Comparison of ENCODE assay signal across 13 cellular contexts in the genomic region with DNA sequence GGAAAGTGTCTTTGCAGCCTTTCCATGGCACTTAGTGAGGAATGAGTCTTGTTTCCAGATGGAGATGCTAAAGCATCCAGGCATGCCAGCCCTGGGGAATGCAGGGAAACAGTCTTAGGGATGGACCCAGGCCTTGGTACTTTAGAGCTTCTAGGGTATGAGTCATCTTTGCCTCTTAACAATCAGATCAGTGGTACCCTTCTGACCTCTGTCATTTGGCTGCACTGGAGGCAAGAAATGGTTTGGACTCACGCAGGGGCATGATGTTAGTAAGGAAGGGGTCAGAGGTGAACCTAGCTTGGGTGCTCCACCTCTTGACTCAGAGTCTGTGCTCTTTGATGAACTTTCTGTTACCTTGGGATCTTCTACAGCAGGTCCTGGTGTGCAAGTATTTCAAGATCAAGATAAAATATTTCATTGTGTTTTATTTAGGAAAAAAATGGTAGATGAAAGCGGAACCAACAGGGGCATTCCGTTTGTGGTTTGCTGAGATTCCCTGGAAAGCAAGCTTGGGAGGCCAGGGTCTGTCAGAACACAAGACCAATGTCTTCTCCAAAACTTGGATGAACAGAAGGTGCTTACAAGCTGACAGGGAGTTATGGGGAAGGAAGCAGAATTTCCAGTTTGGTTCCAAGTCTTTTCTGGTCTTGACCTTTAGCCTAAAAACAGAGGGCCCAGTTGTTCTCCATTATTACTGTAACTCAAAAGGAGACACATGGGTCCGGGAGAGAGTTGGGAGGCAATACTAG.
A peak's percentile ranks its signal among the peaks of the same experiment; 100 is the strongest.
DNase-seq lines count a peak whose midpoint lies in the region; ATAC-seq and TF ChIP-seq lines count a peak whose summit lies in the region.
"Had no signal": no experiment of that assay in that cellular context is flagged by ENCODE, and none has a peak within 500 bp of the region (broad histone marks: within the 10 kb centered on the region; RNA-seq: fewer than 3 reads in every experiment).

No MANE protein-coding gene starts in this region.

- peaks cover 13% of the 10 kb centered on the region in 2 donors for H3K36me3 Mint-ChIP-seq in CD14-positive monocyte
- H3K36me3 Mint-ChIP-seq in nephron (ENCODE audit: low read depth): peaks cover 12% of the 10 kb centered on the region
- peaks cover 0 to 5% (median 4%) of the 10 kb centered on the region in 3 donors for H3K36me3 Mint-ChIP-seq in immature natural killer cell

- ATAC-seq in GM18873 (IDR thresholded peaks at IDR 0.05; ENCODE audit: low FRiP score, unreplicated experiment): no peak
- ATAC-seq: activated CD8-positive, alpha-beta T cell treated with anti-CD3 and anti-CD28 coated beads for 36 hours had no signal

- H3K9me2 ChIP-seq in OCI-LY7 (ENCODE audit: insufficient read depth, low read length): no peaks in the 10 kb centered on the region

- CTCF ChIA-PET in OCI-LY7 (lab: Charles Lee; ENCODE audit: unreplicated experiment): no interaction called here

- POLR2A ChIA-PET in OCI-LY7 (lab: Charles Lee): interaction anchor here (0.6 kb wide), 1 partner anchor 293 kb away, joined by 3 read pairs; no protein-coding TSS in a partner anchor

- TF ChIP-seq CTCF in CD14-positive monocyte (IDR thresholded peaks at IDR 0.05) (no peak), choroid plexus epithelial cell (conservative IDR thresholded peaks at IDR 0.05; ENCODE audit: low read depth, low read length) (no peak), nephron (IDR thresholded peaks at IDR 0.05; ENCODE audit: unreplicated experiment in 3 of 3) (no peak), OCI-LY7 (conservative IDR thresholded peaks at IDR 0.05; ENCODE audit: low read length) (no peak)

- H3K36me3 ChIP-seq in OCI-LY7 (ENCODE audit: insufficient read depth, low read length): no peaks in the 10 kb centered on the region
- H3K36me3 ChIP-seq: adrenal gland, HAP-1, transverse colon had no signal

- DNase-seq in CD14-positive monocyte (ENCODE audit: low spot score): peak; percentile 47
- peak; percentile 95 for DNase-seq in LHCN-M2 (ENCODE audit: low read depth)
- peak; percentile 48 for DNase-seq in choroid plexus epithelial cell (ENCODE audit: low read depth)
- DNase-seq in stimulated activated CD4-positive, alpha-beta T cell treated with anti-CD3 and anti-CD28 coated beads, Interleukin-12 subunit alpha, Interleukin-12 subunit beta, amount 100 ng/mL, for 4 hours: no peak
- no peak for DNase-seq in immature natural killer cell
- DNase-seq in OCI-LY7 (ENCODE audit: low spot score): no peak
- DNase-seq: activated CD8-positive, alpha-beta T cell treated with anti-CD3 and anti-CD28 coated beads for 36 hours; adrenal gland; DMS153; transverse colon had no signal

- H3K9me3 Mint-ChIP-seq in CD14-positive monocyte (peaks cover 0 to 9% (median 5%) of the 10 kb centered on the region in 7 donors), nephron (peaks cover 9% of the 10 kb centered on the region), immature natural killer cell (no peaks in the 10 kb centered on the region)
- H3K9me3 Mint-ChIP-seq: activated CD8-positive, alpha-beta T cell treated with anti-CD3 and anti-CD28 coated beads for 36 hours had no signal

- H3K4me3 ChIP-seq in choroid plexus epithelial cell (ENCODE audit: low read depth, low read length): no peak overlapping the region
- H3K4me3 ChIP-seq in OCI-LY7 (ENCODE audit: low read depth, low read length, poor library complexity, severe bottlenecking): no peak overlapping the region
- H3K4me3 ChIP-seq: adrenal gland, HAP-1, transverse colon had no signal

- H3K27ac Mint-ChIP-seq in CD14-positive monocyte (peak overlapping the region; percentile 99 to 100 (median 100)), nephron (peak overlapping the region in 2 of 3 experiments; percentile 20 to 66), immature natural killer cell (no peak overlapping the region)
- H3K27ac Mint-ChIP-seq: activated CD8-positive, alpha-beta T cell treated with anti-CD3 and anti-CD28 coated beads for 36 hours had no signal

- H3K4me1 Mint-ChIP-seq in CD14-positive monocyte (peaks cover 68% of the 10 kb centered on the region), nephron (peaks cover 61% of the 10 kb centered on the region), immature natural killer cell (no peaks in the 10 kb centered on the region)

- no peaks in the 10 kb centered on the region for H3K79me2 ChIP-seq in OCI-LY7 (ENCODE audit: insufficient read depth, low read depth, low read length)

- no peak overlapping the region for H3K4me3 Mint-ChIP-seq in CD14-positive monocyte
- no peak overlapping the region for H3K4me3 Mint-ChIP-seq in nephron
- no peak overlapping the region for H3K4me3 Mint-ChIP-seq in immature natural killer cell
- H3K4me3 Mint-ChIP-seq: activated CD8-positive, alpha-beta T cell treated with anti-CD3 and anti-CD28 coated beads for 36 hours had no signal

- BruUV-seq in OCI-LY7 (replicated peaks; lab: Mats Ljungman, UMichigan): no TSS peak

- no peak overlapping the region for H2AFZ ChIP-seq in OCI-LY7 (ENCODE audit: low read length)

- H3K4me2 ChIP-seq in OCI-LY7 (ENCODE audit: low read length): no peak overlapping the region

- no peaks in the 10 kb centered on the region for H3K4me1 ChIP-seq in OCI-LY7 (ENCODE audit: insufficient read depth, low read length, poor library complexity, severe bottlenecking)
- H3K4me1 ChIP-seq: HAP-1 had no signal

- intact Hi-C loops in CD14-positive monocyte (cut with micrococcal nuclease): loop anchor here (5.0 kb wide), 4 partner anchors 106 to 216 kb away; partner anchors contain the start of gene ZFP36L1 (in 2 of the 2)
- intact Hi-C loops in OCI-LY7 (cut with micrococcal nuclease; ENCODE audit: unreplicated experiment): no loop called here

- H4K20me1 ChIP-seq in OCI-LY7 (ENCODE audit: insufficient read depth, low read length): no peaks in the 10 kb centered on the region

- H3K9me3 ChIP-seq in OCI-LY7 (ENCODE audit: low read length): no peaks in the 10 kb centered on the region
- H3K9me3 ChIP-seq: adrenal gland, HAP-1, transverse colon had no signal

- H3K27ac ChIP-seq in OCI-LY7 (ENCODE audit: low read depth, low read length, poor library complexity, severe bottlenecking): no peak overlapping the region

- H3K27me3 Mint-ChIP-seq in CD14-positive monocyte (ENCODE audit: low read depth in 3 of 3) (peaks cover 0 to 2% (median 2%) of the 10 kb centered on the region in 3 donors), nephron (ENCODE audit: low read depth) (no peaks in the 10 kb centered on the region), immature natural killer cell (ENCODE audit: low read depth in 3 of 3) (peaks cover 0 to 5% (median 0%) of the 10 kb centered on the region in 3 donors)
- H3K27me3 Mint-ChIP-seq: activated CD8-positive, alpha-beta T cell treated with anti-CD3 and anti-CD28 coated beads for 36 hours had no signal

Comparison
In these comparisons a context has a peak if more than half of its experiments do, and no peak if none do; other contexts are left out.
1. DNase-seq: peak in CD14-positive monocyte (single experiment), LHCN-M2 (single experiment) and choroid plexus epithelial cell (single experiment); none in stimulated activated CD4-positive, alpha-beta T cell treated with anti-CD3 and anti-CD28 coated beads, Interleukin-12 subunit alpha, Interleukin-12 subunit beta, amount 100 ng/mL, for 4 hours (single experiment), immature natural killer cell (0 of 3) and OCI-LY7 (single experiment).
2. H3K27ac Mint-ChIP-seq: peak in CD14-positive monocyte (7 of 7) and nephron (2 of 3); none in immature natural killer cell (0 of 6).